In the genomic region with DNA sequence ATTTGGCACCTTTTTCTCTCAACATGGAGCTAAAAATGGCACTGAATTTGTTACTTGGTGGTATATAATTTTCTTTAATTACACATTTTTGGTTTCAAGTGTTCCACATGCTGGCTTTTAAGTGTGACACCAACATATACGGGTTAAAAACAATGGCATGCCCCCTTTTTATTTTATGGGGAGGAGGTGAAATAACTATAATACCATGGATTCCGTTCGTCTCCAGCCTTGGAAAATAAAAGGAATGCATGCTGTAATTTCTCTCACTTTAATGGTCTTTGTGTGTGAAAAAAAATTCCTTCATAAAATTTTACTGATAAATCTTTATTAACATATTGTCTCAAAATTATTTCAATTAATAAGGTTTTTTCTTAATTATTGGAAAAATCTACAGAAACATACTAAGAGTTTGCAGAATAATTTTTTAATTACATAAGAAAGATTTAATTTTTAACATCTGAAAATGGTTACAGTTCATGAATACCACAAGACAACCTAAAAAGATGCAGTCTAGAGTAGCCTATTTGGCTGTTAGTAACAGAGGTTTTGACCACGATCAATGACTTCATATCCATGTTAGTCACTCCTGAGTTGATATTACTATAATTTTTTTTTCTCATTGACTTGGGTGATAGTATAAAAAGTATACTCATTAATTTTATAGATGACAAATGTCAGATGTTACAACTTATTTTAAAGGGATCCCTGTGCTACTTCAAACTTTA, we compare ENCODE assay signal across 23 cellular contexts.
DNase-seq lines count a peak whose midpoint lies in the region; ATAC-seq and TF ChIP-seq lines count a peak whose summit lies in the region.
"Had no signal": no experiment of that assay in that cellular context is flagged by ENCODE, and none has a peak within 500 bp of the region (broad histone marks: within the 10 kb centered on the region; RNA-seq: fewer than 3 reads in every experiment).

No MANE protein-coding gene starts in this region.

- H3K79me2 ChIP-seq in GM23248 (ENCODE audit: insufficient read depth) (no peaks in the 10 kb centered on the region), neural progenitor cell (ENCODE audit: low read depth) (no peaks in the 10 kb centered on the region)

- peaks cover 9% of the 10 kb centered on the region; the same call in 1 of the 2 replicates for H3F3A ChIP-seq in GM23248 (ENCODE audit: insufficient read depth)
- H3F3A ChIP-seq in neural progenitor cell (ENCODE audit: low read depth) = no peaks in the 10 kb centered on the region

- H2AFZ ChIP-seq in GM23248 = 0 out of 2 replicates have a peak overlapping the region, but pooled peaks have one; percentile 6
- no peak overlapping the region for H2AFZ ChIP-seq in neural progenitor cell (replicated peaks)

- H3K27ac Mint-ChIP-seq in neural progenitor cell = no peak overlapping the region
- H3K27ac Mint-ChIP-seq: activated naive CD8-positive, alpha-beta T cell treated with anti-CD3 and anti-CD28 coated beads, Interleukin-2, amount 50 U/mL, for 24 hours; activated T-helper 17 cell treated with anti-CD3 and anti-CD28 coated beads, Interleukin-2, amount 50 U/mL, for 72 hours; CD8-positive, alpha-beta T cell; nephron had no signal

- no peak for ATAC-seq in GM21576 (IDR thresholded peaks at IDR 0.05; ENCODE audit: unreplicated experiment)
- ATAC-seq: activated naive CD8-positive, alpha-beta T cell treated with anti-CD3 and anti-CD28 coated beads, Interleukin-2, amount 50 U/mL, for 24 hours; activated T-helper 17 cell treated with anti-CD3 and anti-CD28 coated beads, Interleukin-2, amount 50 U/mL, for 72 hours; CD8-positive, alpha-beta T cell; HCT116 had no signal

- H3K9me3 ChIP-seq in GM23248 (ENCODE audit: low read depth) (no peaks in the 10 kb centered on the region), neural progenitor cell (ENCODE audit: low read depth) (no peaks in the 10 kb centered on the region)
- H3K9me3 ChIP-seq: prostate gland, uterus had no signal

- no peak for TF ChIP-seq CTCF in neural progenitor cell (IDR thresholded peaks at IDR 0.05)

- no peaks in the 10 kb centered on the region for H3K9me2 ChIP-seq in GM23248 (ENCODE audit: insufficient read depth)

- H3K36me3 Mint-ChIP-seq in neural progenitor cell = peaks cover 33% of the 10 kb centered on the region
- H3K36me3 Mint-ChIP-seq: CD8-positive, alpha-beta T cell had no signal

- no peaks in the 10 kb centered on the region for H3K36me3 ChIP-seq in GM23248 (ENCODE audit: low read depth)
- H3K36me3 ChIP-seq in neural progenitor cell = peaks cover 8% of the 10 kb centered on the region
- H3K36me3 ChIP-seq: esophagus squamous epithelium, prostate gland, uterus had no signal

- no peaks in the 10 kb centered on the region for H4K20me1 ChIP-seq in GM23248 (ENCODE audit: insufficient read depth)
- H4K20me1 ChIP-seq in neural progenitor cell (ENCODE audit: low read depth) = no peaks in the 10 kb centered on the region

- H3K4me3 ChIP-seq in GM23248 (0 out of 2 replicates have a peak overlapping the region, but pooled peaks have one; percentile 2), neural progenitor cell (no peak overlapping the region)
- H3K4me3 ChIP-seq: esophagus squamous epithelium, prostate gland, uterus had no signal

- H3K27ac ChIP-seq in GM23248 (peak overlapping the region; percentile 48), neural progenitor cell (no peak overlapping the region)
- H3K27ac ChIP-seq: esophagus squamous epithelium, HL-60, prostate gland, uterus had no signal

- DNase-seq in A172 (ENCODE audit: low spot score) (peak; percentile 10), GM23248 (peak; percentile 59), astrocyte of the hippocampus (ENCODE audit: low read depth, low spot score) (peak; percentile 57), kidney tubule cell (ENCODE audit: low spot score) (peak; percentile 24), neural progenitor cell (ENCODE audit: low spot score) (no peak), NCI-H2081 (lab: John Stamatoyannopoulos, UW) (no peak), amniotic stem cell (lab: John Stamatoyannopoulos, UW) (no peak)
- DNase-seq: activated CD4-positive, alpha-beta T cell treated with anti-CD3 and anti-CD28 coated beads for 1 hour; activated naive CD8-positive, alpha-beta T cell treated with anti-CD3 and anti-CD28 coated beads, Interleukin-2, amount 50 U/mL, for 24 hours; CD8-positive, alpha-beta T cell; effector CD4-positive, alpha-beta T cell; esophagus squamous epithelium; NCI-H187 treated with DMSO at 0.1 percent for 48 hours; NK-92 treated with Interleukin-12 subunit alpha and Interleukin-12 subunit beta, amount 100 ng/mL, for 24 hours; RPMI8226; stimulated activated CD4-positive, alpha-beta T cell treated with anti-CD3 and anti-CD28 coated beads, Interleukin-4, amount 100 ng/mL, for 4 hours; uterus had no signal

- H3K27me3 ChIP-seq in GM23248 (replicated peaks; ENCODE audit: insufficient read depth) (0 out of 2 replicates have a peak, but pooled peaks cover 4% of the 10 kb centered on the region), neural progenitor cell (no peaks in the 10 kb centered on the region)
- H3K27me3 ChIP-seq: esophagus squamous epithelium, uterus had no signal

- no peaks in the 10 kb centered on the region for H3K4me1 Mint-ChIP-seq in neural progenitor cell
- H3K4me1 Mint-ChIP-seq: activated naive CD8-positive, alpha-beta T cell treated with anti-CD3 and anti-CD28 coated beads, Interleukin-2, amount 50 U/mL, for 24 hours; activated T-helper 17 cell treated with anti-CD3 and anti-CD28 coated beads, Interleukin-2, amount 50 U/mL, for 72 hours; nephron had no signal

- no peak overlapping the region for H3K4me2 ChIP-seq in GM23248 (ENCODE audit: unreplicated experiment)
- H3K4me2 ChIP-seq in neural progenitor cell = no peak overlapping the region

- peaks cover 3% of the 10 kb centered on the region for H3K9me3 Mint-ChIP-seq in neural progenitor cell

- H3K27me3 Mint-ChIP-seq in neural progenitor cell (ENCODE audit: insufficient read depth, low read depth) = no peaks in the 10 kb centered on the region
- H3K27me3 Mint-ChIP-seq: activated naive CD8-positive, alpha-beta T cell treated with anti-CD3 and anti-CD28 coated beads, Interleukin-2, amount 50 U/mL, for 24 hours; activated T-helper 17 cell treated with anti-CD3 and anti-CD28 coated beads, Interleukin-2, amount 50 U/mL, for 72 hours had no signal

- in situ Hi-C loops in GM23248 (cut with MboI) = no loop called here

- H3K4me3 Mint-ChIP-seq in neural progenitor cell = no peak overlapping the region
- H3K4me3 Mint-ChIP-seq: activated naive CD8-positive, alpha-beta T cell treated with anti-CD3 and anti-CD28 coated beads, Interleukin-2, amount 50 U/mL, for 24 hours; activated T-helper 17 cell treated with anti-CD3 and anti-CD28 coated beads, Interleukin-2, amount 50 U/mL, for 72 hours; CD8-positive, alpha-beta T cell; nephron had no signal

- 2 to 4% methylated on average over 4 of the region's 4 CpGs for WGBS in GM23248 (ENCODE audit: low coverage in 1 of 2, low lambda C conversion rate in 2 of 2, missing lambda C conversion rate in 2 of 2), 2 experiments

- H3K4me1 ChIP-seq in GM23248 (ENCODE audit: insufficient read depth) (peaks cover 17% of the 10 kb centered on the region; the same call in 1 of the 2 replicates), neural progenitor cell (no peaks in the 10 kb centered on the region)
- H3K4me1 ChIP-seq: esophagus squamous epithelium, prostate gland, uterus had no signal

- H3K9ac ChIP-seq in GM23248 (peak overlapping the region; percentile 1; the same call in 1 of the 2 replicates), neural progenitor cell (no peak overlapping the region)

Comparison
In these comparisons a context has a peak if more than half of its experiments do, and no peak if none do; other contexts are left out.
1. DNase-seq: peak in A172 (single experiment), GM23248 (single experiment), astrocyte of the hippocampus (single experiment) and kidney tubule cell (single experiment); none in neural progenitor cell (single experiment), NCI-H2081 (0 of 2) and amniotic stem cell (single experiment).